Comparison of ENCODE assay signal across 13 cellular contexts in the genomic region with DNA sequence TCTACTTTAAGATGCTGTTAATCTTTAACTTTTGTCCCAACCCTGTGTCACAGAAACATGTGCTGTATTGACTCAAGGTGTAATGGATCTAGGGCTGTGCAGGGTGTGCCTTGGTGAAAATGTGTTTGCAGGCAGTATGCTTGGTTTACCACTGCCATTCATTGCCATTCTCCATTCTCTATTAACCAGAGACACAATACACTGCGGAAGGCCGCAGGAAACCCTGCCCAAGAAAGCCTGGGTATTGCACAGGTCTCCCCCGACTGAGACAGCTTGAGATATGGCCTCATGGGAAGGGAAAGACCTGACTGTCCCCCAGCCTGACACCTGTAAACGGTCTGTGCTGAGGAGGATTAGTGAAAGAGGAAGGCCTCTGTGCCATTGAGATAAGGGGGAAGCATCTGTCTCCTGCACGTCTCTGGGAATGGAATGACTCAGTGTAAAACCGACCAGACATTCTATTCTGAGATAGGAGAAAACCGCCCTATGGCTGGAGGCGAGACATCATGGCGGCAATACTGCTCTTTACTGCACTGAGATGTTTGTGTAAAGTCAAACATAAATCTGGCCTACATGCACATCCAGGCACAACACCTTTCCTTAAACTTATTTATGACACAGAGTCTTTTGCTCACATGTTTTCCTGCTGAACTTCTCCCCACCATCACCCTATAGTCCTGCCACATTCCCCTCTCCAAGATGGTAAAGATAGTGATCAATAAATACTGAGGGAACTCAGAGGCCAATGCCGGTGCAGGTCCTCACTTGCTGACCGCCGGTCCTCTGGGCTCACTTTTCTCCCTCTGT. TPM values are rescaled to one million over a fixed set of nuclear protein-coding genes. Genes with fewer than 3 reads are reported as not detected.
DNase-seq lines count a peak whose midpoint lies in the region; ATAC-seq, FAIRE-seq and TF ChIP-seq lines count a peak whose summit lies in the region.
"Had no signal": no experiment of that assay in that cellular context is flagged by ENCODE, and none has a peak within 500 bp of the region (broad histone marks: within the 10 kb centered on the region; RNA-seq: fewer than 3 reads in every experiment).

No MANE protein-coding gene starts in this region.

- no peak for TF ChIP-seq POLR2A in GM12892 (IDR thresholded peaks at IDR 0.05; ENCODE audit: low read depth, low read length)

- no peak for ATAC-seq in RWPE2 (ENCODE audit: low read depth)
- no peak for ATAC-seq in HG03159 (IDR thresholded peaks at IDR 0.05; ENCODE audit: unreplicated experiment)
- ATAC-seq in sciatic nerve = no peak

- H3K4me1 ChIP-seq in RWPE2 (ENCODE audit: insufficient read depth, poor library complexity, severe bottlenecking) = peaks cover 19% of the 10 kb centered on the region
- H3K4me1 ChIP-seq in smooth muscle cell (ENCODE audit: low read depth) = no peaks in the 10 kb centered on the region

- peak overlapping the region; percentile 34 for H3K9ac ChIP-seq in smooth muscle cell (ENCODE audit: low read depth)

- H3K4me1 Mint-ChIP-seq in immature natural killer cell = peaks cover 34 to 59% of the 10 kb centered on the region in 2 donors
- H3K4me1 Mint-ChIP-seq in osteocyte (ENCODE audit: unreplicated experiment) = peaks cover 11% of the 10 kb centered on the region

- H3K36me3 Mint-ChIP-seq in immature natural killer cell = peaks cover 0 to 14% (median 11%) of the 10 kb centered on the region in 3 donors
- peaks cover 26% of the 10 kb centered on the region for H3K36me3 Mint-ChIP-seq in osteocyte (ENCODE audit: unreplicated experiment)

- H3K4me3 ChIP-seq in RWPE2 (ENCODE audit: severe bottlenecking) = no peak overlapping the region
- no peak overlapping the region for H3K4me3 ChIP-seq in smooth muscle cell
- H3K4me3 ChIP-seq: SK-N-MC had no signal

- peak overlapping the region; percentile 53 for H3K27ac ChIP-seq in RWPE2 (ENCODE audit: poor library complexity, severe bottlenecking)
- H3K27ac ChIP-seq in smooth muscle cell (ENCODE audit: low read depth) = peak overlapping the region; percentile 92
- H3K27ac ChIP-seq: SK-N-MC had no signal

- H3K9me3 Mint-ChIP-seq in immature natural killer cell = no peaks in the 10 kb centered on the region
- peaks cover 8% of the 10 kb centered on the region for H3K9me3 Mint-ChIP-seq in osteocyte (ENCODE audit: unreplicated experiment)

- FAIRE-seq in GM12892 (lab: Jason Lieb, UNC) = peak; percentile 67

- H3K9me3 ChIP-seq in RWPE2 (ENCODE audit: severe bottlenecking) = no peaks in the 10 kb centered on the region
- no peaks in the 10 kb centered on the region for H3K9me3 ChIP-seq in smooth muscle cell (replicated peaks; ENCODE audit: low read depth)

- H3K4me2 ChIP-seq in smooth muscle cell = peak overlapping the region; percentile 69

- H3K27me3 Mint-ChIP-seq in immature natural killer cell (ENCODE audit: low read depth in 3 of 3) (peaks cover 0 to 2% (median 0%) of the 10 kb centered on the region in 3 donors), osteocyte (ENCODE audit: unreplicated experiment) (no peaks in the 10 kb centered on the region)
- H3K27me3 Mint-ChIP-seq: activated CD4-positive, alpha-beta T cell treated with anti-CD3 and anti-CD28 coated beads, Interleukin-2, amount 10 ng/mL, durations not matched to agents 7 days and 5 days had no signal

- no peak for DNase-seq in GM12892 (ENCODE audit: insufficient read length)
- no peak for DNase-seq in RWPE2 (ENCODE audit: low spot score)
- no peak for DNase-seq in immature natural killer cell
- DNase-seq in smooth muscle cell (lab: John Stamatoyannopoulos, UW; ENCODE audit: unreplicated experiment) = no peak
- DNase-seq in sciatic nerve (ENCODE audit: low spot score) = no peak
- no peak for DNase-seq in osteocyte (ENCODE audit: extremely low spot score, unreplicated experiment)
- DNase-seq: activated CD4-positive, alpha-beta T cell treated with anti-CD3 and anti-CD28 coated beads, Interleukin-2, amount 10 ng/mL, durations not matched to agents 7 days and 5 days; activated gamma-delta T cell; left cardiac atrium; NCI-H524 treated with DMSO at 0.1 percent for 48 hours; stimulated activated CD4-positive, alpha-beta T cell treated with anti-CD3 and anti-CD28 coated beads, Interleukin-4, amount 100 ng/mL, for 4 hours had no signal

- H3K4me3 Mint-ChIP-seq in immature natural killer cell (peak overlapping the region in 2 of 5 donors; percentile 2 to 36), osteocyte (ENCODE audit: unreplicated experiment) (no peak overlapping the region)
- H3K4me3 Mint-ChIP-seq: activated CD4-positive, alpha-beta T cell treated with anti-CD3 and anti-CD28 coated beads, Interleukin-2, amount 10 ng/mL, durations not matched to agents 7 days and 5 days had no signal

- H3K27ac Mint-ChIP-seq in immature natural killer cell (peak overlapping the region in 4 of 6 donors; percentile 9 to 56 (median 50)), osteocyte (ENCODE audit: unreplicated experiment) (no peak overlapping the region)
- H3K27ac Mint-ChIP-seq: activated CD4-positive, alpha-beta T cell treated with anti-CD3 and anti-CD28 coated beads, Interleukin-2, amount 10 ng/mL, durations not matched to agents 7 days and 5 days had no signal

- WGBS in smooth muscle cell (ENCODE audit: low lambda C conversion rate) = 21% methylated on average over 12 of the region's 12 CpGs

- H3K79me2 ChIP-seq in smooth muscle cell (ENCODE audit: low read depth) = peaks cover 51% of the 10 kb centered on the region

- H3K27me3 ChIP-seq in RWPE2 (ENCODE audit: insufficient read depth, poor library complexity, severe bottlenecking) (no peaks in the 10 kb centered on the region), smooth muscle cell (ENCODE audit: low read depth) (no peaks in the 10 kb centered on the region)

- peaks cover 12% of the 10 kb centered on the region for H3K36me3 ChIP-seq in RWPE2 (ENCODE audit: low read depth)
- H3K36me3 ChIP-seq in smooth muscle cell (ENCODE audit: low read depth) = no peaks in the 10 kb centered on the region

- peaks cover 25% of the 10 kb centered on the region for H3F3A ChIP-seq in smooth muscle cell (ENCODE audit: low read depth)

- H2AFZ ChIP-seq in smooth muscle cell (ENCODE audit: low read depth) = no peak overlapping the region

- intact Hi-C loops in sciatic nerve (cut with DNase I) = no loop called here

- TF ChIP-seq CTCF in RWPE2 (IDR thresholded peaks at IDR 0.05; ENCODE audit: poor library complexity, severe bottlenecking) = no peak
- TF ChIP-seq CTCF in smooth muscle cell (IDR thresholded peaks at IDR 0.05; ENCODE audit: borderline replicate concordance, insufficient read depth, poor library complexity, severe bottlenecking) = no peak
- TF ChIP-seq CTCF in osteocyte (IDR thresholded peaks at IDR 0.05) = no peak

- H4K20me1 ChIP-seq in smooth muscle cell (ENCODE audit: low read depth) = peaks cover 30% of the 10 kb centered on the region

RNA-seq across cellular contexts. Expression of gene ZNF888, which starts 13.1 kb away (rescaled TPM):
- 1.8 TPM for polyA plus RNA-seq in GM12892 (2012; ENCODE audit: missing spikeins)
- polyA plus RNA-seq in immature natural killer cell (1 to 10 TPM; 1.9 to 3.9 (median 1.9) TPM), smooth muscle cell (1.6 and 4.2 TPM in 2 replicates)
- total RNA-seq in smooth muscle cell (8.6 and 11.9 TPM in 2 replicates), sciatic nerve (4.8 TPM), osteocyte (3.2 and 4.0 TPM in 2 replicates)

RNA-seq across cellular contexts. Expression of gene ZNF816, which starts 26.3 kb away (rescaled TPM):
- polyA plus RNA-seq in GM12892 (2012; ENCODE audit: missing spikeins) = 7.0 TPM
- polyA plus RNA-seq in immature natural killer cell (10 to 100 TPM in 1 of 3 donors, 1 to 10 TPM in 2; 9.8 to 21.0 (median 10.0) TPM), smooth muscle cell (5.6 and 9.1 TPM in 2 replicates)
- total RNA-seq in smooth muscle cell (9.2 and 17.9 TPM in 2 replicates), sciatic nerve (10.7 TPM), osteocyte (9.0 and 10.6 TPM in 2 replicates)

RNA-seq across cellular contexts. Expression of gene ZNF320, which starts 38.9 kb away (rescaled TPM):
- polyA plus RNA-seq in GM12892 (2012; ENCODE audit: missing spikeins) = 0.68 TPM
- polyA plus RNA-seq in immature natural killer cell (1 to 10 TPM in 2 of 3 donors, not detected in 1; 4.9 to 5.5 TPM), smooth muscle cell (6.2 and 8.4 TPM in 2 replicates)
- total RNA-seq in smooth muscle cell (14.7 and 16.1 TPM in 2 replicates), sciatic nerve (12.1 TPM), osteocyte (18.7 and 20.1 TPM in 2 replicates)
